ENCODE assay signal across 14 cellular contexts in genomic region chr14:59018978-59019377, GRCh38.
DNase-seq lines count a peak whose midpoint lies in the region; ATAC-seq, FAIRE-seq and TF ChIP-seq lines count a peak whose summit lies in the region.
"Had no signal": no experiment of that assay in that cellular context is flagged by ENCODE, and none has a peak within 500 bp of the region (broad histone marks: within the 10 kb centered on the region; RNA-seq: fewer than 3 reads in every experiment).

No MANE protein-coding gene starts in this region.

- no peaks in the 10 kb centered on the region for H3K27me3 ChIP-seq in KMS-11 (ENCODE audit: insufficient read depth, low read depth)
- no peaks in the 10 kb centered on the region for H3K27me3 ChIP-seq in K562 (ENCODE audit: control insufficient read depth in 2 of 2, insufficient read depth in 2 of 2, low read length in 2 of 2)
- no peaks in the 10 kb centered on the region for H3K27me3 ChIP-seq in prostate gland (replicated peaks; ENCODE audit: insufficient read depth)

- H3K9me3 ChIP-seq in K562 (replicated peaks; ENCODE audit: control insufficient read depth, insufficient read depth, low read depth, low read length): no peaks in the 10 kb centered on the region
- no peaks in the 10 kb centered on the region for H3K9me3 ChIP-seq in prostate gland

- H3K9ac ChIP-seq in KMS-11 (no peak overlapping the region), K562 (ENCODE audit: insufficient read depth in 1 of 2, low read depth in 2 of 2, low read length in 2 of 2) (no peak overlapping the region)

- peak in 1 of 2 experiments; percentile 32; a peak in 1 of 4 replicates for TF ChIP-seq RAD21 in K562 (CRISPR knock-in tag; conservative IDR thresholded peaks at IDR 0.05 in 1 of 2, IDR thresholded peaks at IDR 0.05 in 1 of 2)

- no CpG with 5 or more reads among the region's 3 CpGs for WGBS in K562 (ENCODE audit: insufficient coverage, low coverage, missing lambda C conversion rate)
- 88% methylated on average over 3 of the region's 3 CpGs for WGBS in prostate gland

- in situ Hi-C loops in K562 (cut with MboI): no loop called here

- H2AFZ ChIP-seq in KMS-11 (ENCODE audit: low read depth): no peak overlapping the region
- H2AFZ ChIP-seq in K562 (ENCODE audit: low read depth, low read length): no peak overlapping the region

- H4K20me1 ChIP-seq in KMS-11 (ENCODE audit: insufficient read depth): no peaks in the 10 kb centered on the region
- H4K20me1 ChIP-seq in K562 (replicated peaks; ENCODE audit: control insufficient read depth, insufficient read depth, low read length): no peaks in the 10 kb centered on the region

- no peaks in the 10 kb centered on the region for H3K36me3 ChIP-seq in KMS-11 (ENCODE audit: insufficient read depth)
- no peaks in the 10 kb centered on the region for H3K36me3 ChIP-seq in K562 (ENCODE audit: control insufficient read depth, insufficient read depth, low read length)
- H3K36me3 ChIP-seq in prostate gland: no peaks in the 10 kb centered on the region

- DNase-seq in DMS 273 (lab: John Stamatoyannopoulos, UW; ENCODE audit: unreplicated experiment) (peak; percentile 47), DMS 273 treated with DMSO at 0.1 percent for 48 hours (lab: John Stamatoyannopoulos, UW) (no peak), K562 (ENCODE audit: extremely low read depth in 1 of 4, low spot score in 3 of 4) (peak in 2 of 4 experiments; percentile 4), lung microvascular endothelial cell (ENCODE audit: low read depth in 2 of 2) (peak; percentile 11), prostate gland (ENCODE audit: low spot score) (no peak)
- DNase-seq in activated naive CD4-positive, alpha-beta T cell treated with anti-CD3 and anti-CD28 coated beads, Interleukin-2, amount 50 U/mL, for 16 hours: no peak
- DNase-seq: activated CD8-positive, alpha-beta T cell treated with anti-CD3 and anti-CD28 coated beads, Interleukin-2, amount 10 ng/mL, durations not matched to agents 7 days and 5 days; left cardiac atrium; stimulated activated CD4-positive, alpha-beta T cell treated with anti-CD3 and anti-CD28 coated beads, Interleukin-4, amount 100 ng/mL, for 4 hours; substantia nigra had no signal

- POLR2A ChIA-PET in K562 (lab: Yijun Ruan, JAX): no interaction called here

- no peaks in the 10 kb centered on the region for H3K4me1 ChIP-seq in KMS-11 (ENCODE audit: low read depth, poor library complexity, severe bottlenecking)
- no peaks in the 10 kb centered on the region for H3K4me1 ChIP-seq in K562 (replicated peaks in 1 of 2; ENCODE audit: control insufficient read depth in 2 of 2, insufficient read depth in 2 of 2, low read length in 2 of 2)
- H3K4me1 ChIP-seq in prostate gland (replicated peaks): no peaks in the 10 kb centered on the region

- H3K9me1 ChIP-seq in K562 (ENCODE audit: control insufficient read depth, insufficient read depth, low read length): no peaks in the 10 kb centered on the region

- intact Hi-C loops in K562 (cut with micrococcal nuclease): loop anchor here (5.0 kb wide), 1 partner anchor 517 kb away; no protein-coding TSS in a partner anchor
- intact Hi-C loops in prostate gland (cut with DNase I): no loop called here

- BruUV-seq in K562 (replicated peaks; lab: Mats Ljungman, UMichigan): no TSS peak

- H3K4me2 ChIP-seq in KMS-11 (no peak overlapping the region), K562 (ENCODE audit: insufficient read depth, low read length) (no peak overlapping the region)

- peak; percentile 40; the same call in 1 of the 3 replicates for ATAC-seq in K562
- ATAC-seq in HG02981 (IDR thresholded peaks at IDR 0.05; ENCODE audit: unreplicated experiment): no peak
- ATAC-seq: activated CD8-positive, alpha-beta T cell treated with anti-CD3 and anti-CD28 coated beads, Interleukin-2, amount 10 ng/mL, durations not matched to agents 7 days and 5 days; left cardiac atrium had no signal

- CTCF ChIA-PET in K562 (lab: Yijun Ruan, JAX; ENCODE audit: low intra/inter-chr PET ratio): no interaction called here

- no peak for FAIRE-seq in K562 (lab: Jason Lieb, UNC)

- TF ChIP-seq CTCF in KMS-11 (conservative IDR thresholded peaks at IDR 0.05; ENCODE audit: low read depth, low read length): 0 out of 2 replicates have a peak, but pooled peaks have one; percentile 21
- peak; percentile 19 to 28 (median 26); a peak in 2 of 6 replicates for TF ChIP-seq CTCF in K562 (IDR thresholded peaks at IDR 0.05 in 2 of 3, conservative IDR thresholded peaks at IDR 0.05 in 1 of 3; ENCODE audit: insufficient read depth in 2 of 3, low read depth in 1 of 3, low read length in 3 of 3)
- TF ChIP-seq CTCF in prostate gland (IDR thresholded peaks at IDR 0.05): no peak

- H3K4me3 ChIP-seq in KMS-11 (IDR thresholded peaks at IDR 0.05; ENCODE audit: insufficient read depth, low read depth, low read length): no peak overlapping the region
- no peak overlapping the region for H3K4me3 ChIP-seq in K562
- H3K4me3 ChIP-seq in prostate gland: no peak overlapping the region

- H3K27ac ChIP-seq in KMS-11 (no peak overlapping the region), K562 (ENCODE audit: extremely low read depth, low read depth, low read length) (no peak overlapping the region), prostate gland (no peak overlapping the region)
- H3K27ac ChIP-seq: 22Rv1, epithelial cell of prostate had no signal

- TF ChIP-seq POLR2A in K562 (conservative IDR thresholded peaks at IDR 0.05) (no peak), prostate gland (IDR thresholded peaks at IDR 0.05) (no peak)

- no peak for TF ChIP-seq EP300 in K562 (IDR thresholded peaks at IDR 0.05; ENCODE audit: low read length)

- H3K79me2 ChIP-seq in KMS-11 (ENCODE audit: insufficient read depth, low read depth) (no peaks in the 10 kb centered on the region), K562 (ENCODE audit: control insufficient read depth, insufficient read depth, low read length) (no peaks in the 10 kb centered on the region)

TF ChIP-seq in K562, 482 proteins besides CTCF, POLR2A, EP300 and RAD21:
- TF ChIP-seq E2F4 (CRISPR knock-in tag; IDR thresholded peaks at IDR 0.05; ENCODE audit: low read depth) (no peak), VEZF1 (CRISPR knock-in tag; IDR thresholded peaks at IDR 0.05) (no peak)
TF ChIP-seq in K562: peak in this region for 0.

Comparison
In these comparisons a context has a peak if more than half of its experiments do, and no peak if none do; other contexts are left out.
1. DNase-seq: peak in DMS 273 (single experiment) and lung microvascular endothelial cell (2 of 2); none in DMS 273 treated with DMSO at 0.1 percent for 48 hours (single experiment), prostate gland (single experiment) and activated naive CD4-positive, alpha-beta T cell treated with anti-CD3 and anti-CD28 coated beads, Interleukin-2, amount 50 U/mL, for 16 hours (single experiment).
2. CTCF ChIP-seq: peak in KMS-11 (single experiment) and K562 (3 of 3); none in prostate gland (0 of 4).